9 cellular contexts compared by ENCODE assay signal in genomic region chr17:69733171-69734014, GRCh38.
DNase-seq lines count a peak whose midpoint lies in the region; ATAC-seq and TF ChIP-seq lines count a peak whose summit lies in the region.
"Had no signal": no experiment of that assay in that cellular context is flagged by ENCODE, and none has a peak within 500 bp of the region (broad histone marks: within the 10 kb centered on the region; RNA-seq: fewer than 3 reads in every experiment).

No MANE protein-coding gene starts in this region.

- H3K9ac ChIP-seq in skeletal muscle tissue (ENCODE audit: low read depth in 1 of 3, low read length in 3 of 3), result peak overlapping the region in 1 of 3 donors; percentile 34

- no peak for ATAC-seq in upper lobe of right lung

- TF ChIP-seq CTCF in HEK293 (tag by site-specific recombination; IDR thresholded peaks at IDR 0.05) (no peak), fibroblast of villous mesenchyme (IDR thresholded peaks at IDR 0.05; ENCODE audit: insufficient read depth, low read depth, low read length) (no peak), upper lobe of right lung (IDR thresholded peaks at IDR 0.05) (no peak)

- CTCF ChIA-PET in HEK293 (lab: Yijun Ruan, JAX), result interaction anchor here (0.7 to 1.4 kb wide), 2 partner anchors 125 to 126 kb away, joined by 3 read pairs; no protein-coding TSS in a partner anchor

- intact Hi-C loops in upper lobe of right lung (cut with DNase I), result no loop called here

- H3K36me3 ChIP-seq in HEK293 (ENCODE audit: control insufficient read depth in 2 of 2, insufficient read depth in 1 of 2, low read length in 2 of 2), result no peaks in the 10 kb centered on the region
- H3K36me3 ChIP-seq in SJCRH30, result no peaks in the 10 kb centered on the region
- H3K36me3 ChIP-seq in skeletal muscle tissue (ENCODE audit: control insufficient read depth in 3 of 3, insufficient read depth in 3 of 3, low read length in 3 of 3), result no peaks in the 10 kb centered on the region
- H3K36me3 ChIP-seq in upper lobe of right lung, result no peaks in the 10 kb centered on the region

- H3K27me3 ChIP-seq in SJCRH30 (no peaks in the 10 kb centered on the region), skeletal muscle tissue (ENCODE audit: control insufficient read depth in 3 of 3, insufficient read depth in 3 of 3, low read length in 3 of 3) (no peaks in the 10 kb centered on the region), upper lobe of right lung (no peaks in the 10 kb centered on the region)

- H3K4me3 ChIP-seq in HEK293 (ENCODE audit: low read depth, low read length) (no peak overlapping the region), SJCRH30 (0 out of 2 replicates have a peak overlapping the region, but pooled peaks have one; percentile 15), fibroblast of villous mesenchyme (ENCODE audit: low read depth, low read length) (no peak overlapping the region), skeletal muscle tissue (ENCODE audit: low read length in 3 of 3) (peak overlapping the region in 2 of 3 donors; percentile 42 to 52), upper lobe of right lung (no peak overlapping the region)

- POLR2A ChIA-PET in HEK293 (lab: Yijun Ruan, JAX), result interaction anchor here (0.7 kb wide), 1 partner anchor 857 kb away, joined by 4 read pairs; no protein-coding TSS in a partner anchor

- H3K9me3 ChIP-seq in HEK293 (ENCODE audit: control insufficient read depth, insufficient read depth, low read depth, low read length) (no peaks in the 10 kb centered on the region), SJCRH30 (replicated peaks) (no peaks in the 10 kb centered on the region), skeletal muscle tissue (ENCODE audit: control insufficient read depth in 3 of 3, low read length in 3 of 3) (no peaks in the 10 kb centered on the region), upper lobe of right lung (no peaks in the 10 kb centered on the region)

- peak; percentile 74 to 87 for DNase-seq in SJCRH30
- DNase-seq in fibroblast of villous mesenchyme (ENCODE audit: low read depth), result peak; percentile 83
- DNase-seq in upper lobe of right lung, result no peak
- no peak for DNase-seq in NCI-H1436 treated with DMSO at 0.1 percent for 48 hours (lab: John Stamatoyannopoulos, UW)
- no peak for DNase-seq in NCI-H226
- DNase-seq: activated naive CD4-positive, alpha-beta T cell treated with anti-CD3 and anti-CD28 coated beads, Interleukin-2, amount 10 ng/mL, durations not matched to agents 7 days and 5 days; stimulated activated CD4-positive, alpha-beta T cell treated with anti-CD3 and anti-CD28 coated beads, Interleukin-2, amount 100 ng/mL, for 48 hours had no signal

- no peak overlapping the region for H3K27ac ChIP-seq in HEK293 (ENCODE audit: extremely low read depth, low read depth, low read length)
- H3K27ac ChIP-seq in SJCRH30, result peak overlapping the region; percentile 65
- peak overlapping the region; percentile 77 for H3K27ac ChIP-seq in skeletal muscle tissue (ENCODE audit: low read depth, low read length)
- no peak overlapping the region for H3K27ac ChIP-seq in upper lobe of right lung

- H3K4me1 ChIP-seq in HEK293 (ENCODE audit: control insufficient read depth, insufficient read depth, low read length) (no peaks in the 10 kb centered on the region; the same call in 1 of the 2 replicates), SJCRH30 (peaks cover 24% of the 10 kb centered on the region), skeletal muscle tissue (ENCODE audit: control insufficient read depth in 3 of 3, insufficient read depth in 3 of 3, low read length in 3 of 3) (peaks cover 15 to 21% (median 20%) of the 10 kb centered on the region in 3 donors), upper lobe of right lung (no peaks in the 10 kb centered on the region)

TF ChIP-seq in HEK293, 187 proteins besides CTCF, POLR2A, EP300 and RAD21:
- TF ChIP-seq SCRT1 (tag by site-specific recombination; IDR thresholded peaks at IDR 0.05; ENCODE audit: borderline replicate concordance) (peak; percentile 29; the same call in 1 of the 2 replicates), SCRT2 (tag by site-specific recombination; IDR thresholded peaks at IDR 0.05) (peak; percentile 87), ZBTB8A (tag by site-specific recombination; IDR thresholded peaks at IDR 0.05) (no peak)

Comparison
In these comparisons a context has a peak if more than half of its experiments do, and no peak if none do; other contexts are left out.
1. H3K27ac ChIP-seq: peak in SJCRH30 (single experiment) and skeletal muscle tissue (single experiment); none in HEK293 (single experiment) and upper lobe of right lung (single experiment).
2. H3K4me3 ChIP-seq: peak in SJCRH30 (single experiment) and skeletal muscle tissue (2 of 3); none in HEK293 (single experiment), fibroblast of villous mesenchyme (single experiment) and upper lobe of right lung (single experiment).
3. DNase-seq: peak in SJCRH30 (2 of 2) and fibroblast of villous mesenchyme (single experiment); none in upper lobe of right lung (single experiment), NCI-H1436 treated with DMSO at 0.1 percent for 48 hours (single experiment) and NCI-H226 (single experiment).